ENCODE assay signal across 22 cellular contexts in genomic region chr21:42105916-42106315, GRCh38. TPM values are rescaled to one million over a fixed set of nuclear protein-coding genes. Genes with fewer than 3 reads are reported as not detected.
"Had no signal": no experiment of that assay in that cellular context is flagged by ENCODE, and none has a peak within 500 bp of the region (broad histone marks: within the 10 kb centered on the region; RNA-seq: fewer than 3 reads in every experiment).

No MANE protein-coding gene starts in this region.

- H3K4me3 ChIP-seq: SJCRH30 had no signal

- H3K9me3 ChIP-seq: SJCRH30 had no signal

- H3K27ac ChIP-seq: HL-60, SJCRH30 had no signal

- ATAC-seq: SK-N-SH treated with all-trans-retinoic acid at 6 μM for 48 hours had no signal

- H3K36me3 ChIP-seq: SJCRH30 had no signal

- DNase-seq: KBM-7, MV-4-11, NCI-H1048, NCI-H1105, NCI-H1417, NCI-H1436 treated with DMSO at 0.1 percent for 48 hours, NCI-H1694, NCI-H187 treated with DMSO at 0.1 percent for 48 hours, NCI-H2029 treated with DMSO at 0.1 percent for 48 hours, NCI-H2171 treated with DMSO at 0.1 percent for 48 hours, NCI-H345, NCI-H446 treated with DMSO at 0.1 percent for 48 hours, NCI-H510A treated with DMSO at 0.1 percent for 48 hours, NCI-H526 treated with DMSO at 0.1 percent for 48 hours, NCI-H748 treated with DMSO at 0.1 percent for 48 hours, RPMI8226, SHP77 treated with DMSO at 0.1 percent for 48 hours, SJCRH30 had no signal

RNA-seq across cellular contexts. Expression of gene UMODL1, which starts 34.8 kb away (rescaled TPM):
- total RNA-seq: LHCN-M2, MCF 10A had no signal
